In genomic region chr4:153512952-153513500, GRCh38 we compare ENCODE assay signal across 13 cellular contexts. TPM values are rescaled to one million over a fixed set of nuclear protein-coding genes. Genes with fewer than 3 reads are reported as not detected.
A peak's percentile ranks its signal among the peaks of the same experiment; 100 is the strongest.
DNase-seq lines count a peak whose midpoint lies in the region; ATAC-seq and TF ChIP-seq lines count a peak whose summit lies in the region.
"Had no signal": no experiment of that assay in that cellular context is flagged by ENCODE, and none has a peak within 500 bp of the region (broad histone marks: within the 10 kb centered on the region; RNA-seq: fewer than 3 reads in every experiment).

No MANE protein-coding gene starts in this region.

- POLR2A ChIA-PET in T-cell (lab: Charles Lee): interaction anchor here in 1 of 2 donors (0.8 to 1.2 kb wide), 2 partner anchors 12 to 23 kb away, joined by 3 to 4 read pairs; no protein-coding TSS in a partner anchor

- H3K27me3 ChIP-seq in right cardiac atrium (ENCODE audit: control insufficient read depth, insufficient read depth): no peaks in the 10 kb centered on the region
- H3K27me3 ChIP-seq in subcutaneous abdominal adipose tissue (ENCODE audit: control insufficient read depth in 5 of 5, insufficient read depth in 4 of 5, low read length in 5 of 5): no peaks in the 10 kb centered on the region
- H3K27me3 ChIP-seq in left lung: no peaks in the 10 kb centered on the region
- H3K27me3 ChIP-seq: ovary, upper lobe of right lung had no signal

- H3K4me3 ChIP-seq in right cardiac atrium (ENCODE audit: low read length) (no peak overlapping the region), subcutaneous abdominal adipose tissue (ENCODE audit: low read depth in 1 of 5, low read length in 5 of 5) (no peak overlapping the region), left lung (no peak overlapping the region)
- H3K4me3 ChIP-seq: ovary, upper lobe of right lung had no signal

- CTCF ChIA-PET in activated CD8-positive, alpha-beta memory T cell treated with anti-CD3 and anti-CD28 coated beads, Interleukin-2, amount 10 ng/mL, durations not matched to agents 7 days and 5 days (lab: Charles Lee): interaction anchor here (0.8 to 1.0 kb wide), 2 partner anchors 15 to 23 kb away, joined by 3 read pairs; no protein-coding TSS in a partner anchor
- CTCF ChIA-PET in T-cell (lab: Charles Lee): interaction anchor here in 1 of 2 donors (1.2 to 1.8 kb wide), 3 partner anchors 15 to 66 kb away, joined by 3 to 5 read pairs (median 3); no protein-coding TSS in a partner anchor

- H3K9me3 ChIP-seq in right cardiac atrium (ENCODE audit: control insufficient read depth, low read length): no peaks in the 10 kb centered on the region
- no peaks in the 10 kb centered on the region for H3K9me3 ChIP-seq in subcutaneous abdominal adipose tissue (ENCODE audit: control insufficient read depth in 5 of 5, low read length in 5 of 5)
- H3K9me3 ChIP-seq in left lung: no peaks in the 10 kb centered on the region
- H3K9me3 ChIP-seq: ovary, upper lobe of right lung had no signal

- no peak for DNase-seq in activated CD8-positive, alpha-beta memory T cell treated with anti-CD3 and anti-CD28 coated beads, Interleukin-2, amount 10 ng/mL, durations not matched to agents 7 days and 5 days
- no peak for DNase-seq in activated CD8-positive, alpha-beta memory T cell treated with anti-CD3 and anti-CD28 coated beads, Interleukin-2, amount 50 U/mL, for 4 hours
- DNase-seq in T-cell: no peak
- DNase-seq in right cardiac atrium: no peak
- DNase-seq in left lung: no peak
- DNase-seq: activated CD4-positive, alpha-beta T cell treated with anti-CD3 and anti-CD28 coated beads, Interleukin-2, amount 50 U/mL, for 4 hours; amniotic stem cell; NCI-H2227 treated with DMSO at 0.1 percent for 48 hours; ovary; upper lobe of right lung had no signal

- H3K4me1 Mint-ChIP-seq in activated CD8-positive, alpha-beta memory T cell treated with anti-CD3 and anti-CD28 coated beads, Interleukin-2, amount 10 ng/mL, durations not matched to agents 7 days and 5 days: peaks cover 18% of the 10 kb centered on the region
- H3K4me1 Mint-ChIP-seq in T-cell: peaks cover 76 to 79% (median 78%) of the 10 kb centered on the region in 3 donors

- H3K4me1 ChIP-seq in right cardiac atrium (ENCODE audit: control insufficient read depth, insufficient read depth, low read length): no peaks in the 10 kb centered on the region
- H3K4me1 ChIP-seq in subcutaneous abdominal adipose tissue (ENCODE audit: control insufficient read depth in 5 of 5, insufficient read depth in 5 of 5, low read length in 5 of 5): peaks cover 0 to 17% (median 11%) of the 10 kb centered on the region in 5 donors
- H3K4me1 ChIP-seq in left lung: peaks cover 3 to 23% of the 10 kb centered on the region in 2 donors

- ATAC-seq in activated CD8-positive, alpha-beta memory T cell treated with anti-CD3 and anti-CD28 coated beads, Interleukin-2, amount 10 ng/mL, durations not matched to agents 7 days and 5 days: no peak
- no peak for ATAC-seq in T-cell (replicated peaks in 1 of 4)
- ATAC-seq in right cardiac atrium: peak; percentile 53 to 62
- ATAC-seq in GM21528 (IDR thresholded peaks at IDR 0.05; ENCODE audit: low FRiP score, unreplicated experiment): no peak
- no peak for ATAC-seq in GM18868 (IDR thresholded peaks at IDR 0.05; ENCODE audit: unreplicated experiment)
- ATAC-seq in left lung: no peak
- ATAC-seq: upper lobe of right lung had no signal

- H3K4me3 Mint-ChIP-seq in activated CD8-positive, alpha-beta memory T cell treated with anti-CD3 and anti-CD28 coated beads, Interleukin-2, amount 10 ng/mL, durations not matched to agents 7 days and 5 days: no peak overlapping the region
- H3K4me3 Mint-ChIP-seq in T-cell: no peak overlapping the region

- peaks cover 28% of the 10 kb centered on the region for H3K36me3 Mint-ChIP-seq in activated CD8-positive, alpha-beta memory T cell treated with anti-CD3 and anti-CD28 coated beads, Interleukin-2, amount 10 ng/mL, durations not matched to agents 7 days and 5 days
- H3K36me3 Mint-ChIP-seq in T-cell: peaks cover 46% of the 10 kb centered on the region

- peaks cover 0 to 5% (median 0%) of the 10 kb centered on the region in 5 donors for H3K36me3 ChIP-seq in subcutaneous abdominal adipose tissue (ENCODE audit: control insufficient read depth in 5 of 5, insufficient read depth in 5 of 5, low read length in 5 of 5)
- H3K36me3 ChIP-seq in left lung: peaks cover 0 to 15% of the 10 kb centered on the region in 2 donors
- H3K36me3 ChIP-seq: ovary, upper lobe of right lung had no signal

- TF ChIP-seq CTCF in left lung (IDR thresholded peaks at IDR 0.05): no peak

- intact Hi-C loops in right cardiac atrium (cut with DNase I) (no loop called here), left lung (cut with DNase I) (no loop called here)

- H3K27ac ChIP-seq in right cardiac atrium (ENCODE audit: low read length) (peak overlapping the region; percentile 19), subcutaneous abdominal adipose tissue (ENCODE audit: low read depth, low read length) (peak overlapping the region; percentile 11), left lung (no peak overlapping the region)
- H3K27ac ChIP-seq: upper lobe of right lung had no signal

- 58% methylated on average over 3 of the region's 3 CpGs for WGBS in right cardiac atrium

- H3K9me3 Mint-ChIP-seq in activated CD8-positive, alpha-beta memory T cell treated with anti-CD3 and anti-CD28 coated beads, Interleukin-2, amount 10 ng/mL, durations not matched to agents 7 days and 5 days (ENCODE audit: low read depth): no peaks in the 10 kb centered on the region
- H3K9me3 Mint-ChIP-seq in T-cell: no peaks in the 10 kb centered on the region

- H3K27me3 Mint-ChIP-seq in activated CD8-positive, alpha-beta memory T cell treated with anti-CD3 and anti-CD28 coated beads, Interleukin-2, amount 10 ng/mL, durations not matched to agents 7 days and 5 days: no peaks in the 10 kb centered on the region
- no peaks in the 10 kb centered on the region for H3K27me3 Mint-ChIP-seq in T-cell

- H3K9ac ChIP-seq in subcutaneous abdominal adipose tissue (ENCODE audit: low read length in 5 of 5): no peak overlapping the region

- peak overlapping the region; percentile 44 for H3K27ac Mint-ChIP-seq in activated CD8-positive, alpha-beta memory T cell treated with anti-CD3 and anti-CD28 coated beads, Interleukin-2, amount 10 ng/mL, durations not matched to agents 7 days and 5 days
- peak overlapping the region; percentile 66 to 68 for H3K27ac Mint-ChIP-seq in T-cell

RNA-seq across cellular contexts. Expression of gene TMEM131L, which starts 46.9 kb away (rescaled TPM):
- total RNA-seq in activated CD8-positive, alpha-beta memory T cell treated with anti-CD3 and anti-CD28 coated beads, Interleukin-2, amount 10 ng/mL, durations not matched to agents 7 days and 5 days: 10 to 100 TPM; 29.2 to 34.0 TPM
- total RNA-seq in T-cell (100 to 1,000 TPM in 1 of 5 donors, 10 to 100 TPM in 4; 60.7 to 115 (median 72.6) TPM), right cardiac atrium (10 to 100 TPM in 3 of 4 donors, 1 to 10 TPM in 1; 9.0 to 13.3 (median 11.3) TPM), left lung (10 to 100 TPM; 17.6 to 20.2 TPM)
- polyA plus RNA-seq in right cardiac atrium: 4.6 TPM

Comparison
In these comparisons a context has a peak if more than half of its experiments do, and no peak if none do; other contexts are left out.
1. ATAC-seq: peak in right cardiac atrium (2 of 2); none in activated CD8-positive, alpha-beta memory T cell treated with anti-CD3 and anti-CD28 coated beads, Interleukin-2, amount 10 ng/mL, durations not matched to agents 7 days and 5 days (single experiment), T-cell (0 of 4), GM21528 (single experiment), GM18868 (single experiment) and left lung (single experiment).
2. H3K27ac ChIP-seq: peak in right cardiac atrium (single experiment) and subcutaneous abdominal adipose tissue (single experiment); none in left lung (0 of 2).